In genomic region chr3:172513488-172513887, GRCh38 we compare ENCODE assay signal across 11 cellular contexts. TPM values are rescaled to one million over a fixed set of nuclear protein-coding genes. Genes with fewer than 3 reads are reported as not detected.
DNase-seq lines count a peak whose midpoint lies in the region; ATAC-seq and TF ChIP-seq lines count a peak whose summit lies in the region.
"Had no signal": no experiment of that assay in that cellular context is flagged by ENCODE, and none has a peak within 500 bp of the region (broad histone marks: within the 10 kb centered on the region; RNA-seq: fewer than 3 reads in every experiment).

No MANE protein-coding gene starts in this region.

- no peaks in the 10 kb centered on the region for H3K27me3 ChIP-seq in muscle layer of colon (ENCODE audit: control insufficient read depth in 1 of 2, insufficient read depth in 2 of 2, low read length in 2 of 2)

- no peak overlapping the region for H3K9ac ChIP-seq in muscle layer of colon (ENCODE audit: low read length)

- no peak for TF ChIP-seq CTCF in C4-2B (conservative IDR thresholded peaks at IDR 0.05)

- H3K27ac ChIP-seq in C4-2B (peak overlapping the region; percentile 51), muscle layer of colon (ENCODE audit: low read depth, low read length) (peak overlapping the region; percentile 21)

- no peaks in the 10 kb centered on the region for H3K9me3 Mint-ChIP-seq in activated naive CD8-positive, alpha-beta T cell treated with anti-CD3 and anti-CD28 coated beads, Interleukin-2, amount 10 ng/mL, durations not matched to agents 7 days and 5 days

- H3K4me1 Mint-ChIP-seq in activated naive CD8-positive, alpha-beta T cell treated with anti-CD3 and anti-CD28 coated beads, Interleukin-2, amount 10 ng/mL, durations not matched to agents 7 days and 5 days, result peaks cover 87% of the 10 kb centered on the region

- POLR2A ChIA-PET in activated naive CD8-positive, alpha-beta T cell treated with anti-CD3 and anti-CD28 coated beads, Interleukin-2, amount 10 ng/mL, durations not matched to agents 7 days and 5 days (lab: Charles Lee), result interaction anchor here (0.8 to 6.0 kb wide), 8 partner anchors 9 to 83 kb away, joined by 3 to 46 read pairs (median 12); partner anchors contain the start of gene TNFSF10

- peak overlapping the region; percentile 82 for H3K27ac Mint-ChIP-seq in activated naive CD8-positive, alpha-beta T cell treated with anti-CD3 and anti-CD28 coated beads, Interleukin-2, amount 10 ng/mL, durations not matched to agents 7 days and 5 days

- H3K27me3 Mint-ChIP-seq in activated naive CD8-positive, alpha-beta T cell treated with anti-CD3 and anti-CD28 coated beads, Interleukin-2, amount 10 ng/mL, durations not matched to agents 7 days and 5 days, result no peaks in the 10 kb centered on the region

- H3K9me3 ChIP-seq in muscle layer of colon (ENCODE audit: low read length), result no peaks in the 10 kb centered on the region

- DNase-seq in H4 (ENCODE audit: low spot score) (peak; percentile 84), amygdala (lab: John Stamatoyannopoulos, UW) (no peak)
- DNase-seq in activated naive CD8-positive, alpha-beta T cell treated with anti-CD3 and anti-CD28 coated beads, Interleukin-2, amount 10 ng/mL, durations not matched to agents 7 days and 5 days, result no peak
- no peak for DNase-seq in stimulated activated CD4-positive, alpha-beta T cell treated with anti-CD3 and anti-CD28 coated beads, Interleukin-1b, Interleukin-23, amount 100 ng/mL, for 48 hours
- no peak for DNase-seq in effector CD4-positive, alpha-beta T cell
- DNase-seq: DMS 273 treated with DMSO at 0.1 percent for 48 hours, kidney, NCI-H1417 had no signal

- H3K4me3 ChIP-seq in muscle layer of colon (ENCODE audit: low read depth in 1 of 2, low read length in 2 of 2), result no peak overlapping the region

- ATAC-seq in activated naive CD8-positive, alpha-beta T cell treated with anti-CD3 and anti-CD28 coated beads, Interleukin-2, amount 10 ng/mL, durations not matched to agents 7 days and 5 days (ENCODE audit: low read depth), result no peak
- ATAC-seq in GM18909 (IDR thresholded peaks at IDR 0.05; ENCODE audit: poor library complexity, unreplicated experiment), result no peak

- H3K36me3 Mint-ChIP-seq in activated naive CD8-positive, alpha-beta T cell treated with anti-CD3 and anti-CD28 coated beads, Interleukin-2, amount 10 ng/mL, durations not matched to agents 7 days and 5 days, result peaks cover 91% of the 10 kb centered on the region

- H3K4me3 Mint-ChIP-seq in activated naive CD8-positive, alpha-beta T cell treated with anti-CD3 and anti-CD28 coated beads, Interleukin-2, amount 10 ng/mL, durations not matched to agents 7 days and 5 days, result peak overlapping the region; percentile 99

- H3K36me3 ChIP-seq in muscle layer of colon (ENCODE audit: insufficient read depth, low read length), result peaks cover 8% of the 10 kb centered on the region

- peaks cover 25% of the 10 kb centered on the region for H3K4me1 ChIP-seq in muscle layer of colon (ENCODE audit: insufficient read depth, low read length)

RNA-seq across cellular contexts. Expression of gene TNFSF10, which starts 9.7 kb away (rescaled TPM):
- total RNA-seq in H4 (2014; rRNA removed; shearing (Covaris generic)), result 3.6 and 9.5 TPM in 2 replicates
- total RNA-seq in activated naive CD8-positive, alpha-beta T cell treated with anti-CD3 and anti-CD28 coated beads, Interleukin-2, amount 10 ng/mL, durations not matched to agents 7 days and 5 days, result 100 to 1,000 TPM; 151 to 159 TPM

Comparison
In these comparisons a context has a peak if more than half of its experiments do, and no peak if none do; other contexts are left out.
1. RNA of gene TNFSF10, which starts 9.7 kb away (total RNA-seq): 151 to 159 TPM in activated naive CD8-positive, alpha-beta T cell treated with anti-CD3 and anti-CD28 coated beads, Interleukin-2, amount 10 ng/mL, durations not matched to agents 7 days and 5 days; 3.6 to 9.5 TPM in H4; every median in the first group is over 10 times any median in the second.